Comparison of ENCODE assay signal across 8 cellular contexts in genomic region chr6:26595669-26596269, GRCh38. TPM values are rescaled to one million over a fixed set of nuclear protein-coding genes. Genes with fewer than 3 reads are reported as not detected.
A peak's percentile ranks its signal among the peaks of the same experiment; 100 is the strongest.
DNase-seq lines count a peak whose midpoint lies in the region; ATAC-seq and TF ChIP-seq lines count a peak whose summit lies in the region.

No MANE protein-coding gene starts in this region.

- DNase-seq in GM12865 (ENCODE audit: low read depth) (peak; percentile 94), NCI-H1436 treated with DMSO at 0.1 percent for 48 hours (lab: John Stamatoyannopoulos, UW) (peak; percentile 59), T-cell (peak; percentile 56 to 86 (median 78)), amniotic stem cell (lab: John Stamatoyannopoulos, UW) (peak; percentile 78), right atrium auricular region (ENCODE audit: low spot score) (peak; percentile 94), prostate gland (ENCODE audit: low spot score) (peak; percentile 93)

- peaks cover 0 to 27% (median 21%) of the 10 kb centered on the region in 3 donors for H3K4me1 Mint-ChIP-seq in T-cell

- peaks cover 13% of the 10 kb centered on the region for H3K36me3 ChIP-seq in right atrium auricular region
- no peaks in the 10 kb centered on the region for H3K36me3 ChIP-seq in prostate gland
- no peaks in the 10 kb centered on the region for H3K36me3 ChIP-seq in urinary bladder (ENCODE audit: insufficient read depth)

- ATAC-seq in HG02678 (IDR thresholded peaks at IDR 0.05; ENCODE audit: unreplicated experiment) = peak; percentile 56
- peak; percentile 44 to 53 (median 49) for ATAC-seq in T-cell (replicated peaks in 1 of 4)

- H3K4me3 ChIP-seq in GM12865 (ENCODE audit: low read depth, low read length) (peak overlapping the region; percentile 86), right atrium auricular region (peak overlapping the region; percentile 93), prostate gland (peak overlapping the region; percentile 77 to 93), urinary bladder (ENCODE audit: low read depth, low read length) (peak overlapping the region; percentile 46)

- peaks cover 0 to 15% of the 10 kb centered on the region in 2 donors for H3K27me3 ChIP-seq in right atrium auricular region
- no peaks in the 10 kb centered on the region for H3K27me3 ChIP-seq in prostate gland (replicated peaks; ENCODE audit: insufficient read depth)

- no peak overlapping the region for H3K4me3 Mint-ChIP-seq in T-cell

- peaks cover 0 to 24% of the 10 kb centered on the region in 2 donors for H3K4me1 ChIP-seq in right atrium auricular region
- H3K4me1 ChIP-seq in prostate gland (replicated peaks) = peaks cover 7% of the 10 kb centered on the region
- peaks cover 2% of the 10 kb centered on the region for H3K4me1 ChIP-seq in urinary bladder (ENCODE audit: insufficient read depth)

- TF ChIP-seq CTCF in GM12865 (IDR thresholded peaks at IDR 0.05; ENCODE audit: insufficient read depth, low read depth, low read length, missing control alignments) (peak; percentile 89), right atrium auricular region (IDR thresholded peaks at IDR 0.05) (peak; percentile 95 to 98), prostate gland (IDR thresholded peaks at IDR 0.05) (peak; percentile 89 to 94 (median 92))

- H3K27ac Mint-ChIP-seq in T-cell = no peak overlapping the region

- H3K27ac ChIP-seq in right atrium auricular region = peak overlapping the region; percentile 87 to 88
- H3K27ac ChIP-seq in prostate gland = peak overlapping the region; percentile 84 to 86
- H3K27ac ChIP-seq in urinary bladder (ENCODE audit: low read depth) = peak overlapping the region; percentile 54

- peaks cover 20% of the 10 kb centered on the region for H3K36me3 Mint-ChIP-seq in T-cell

- peaks cover 20 to 31% of the 10 kb centered on the region in 2 donors for H3K27me3 Mint-ChIP-seq in T-cell

- H3K9me3 ChIP-seq in right atrium auricular region (no peaks in the 10 kb centered on the region), prostate gland (no peaks in the 10 kb centered on the region)

- intact Hi-C loops in prostate gland (cut with DNase I) = loop anchor here (2.0 kb wide), 1 partner anchor 253 kb away; no protein-coding TSS in a partner anchor

- POLR2A ChIA-PET in T-cell (lab: Charles Lee) = interaction anchor here in 1 of 2 donors (0.5 kb wide), 1 partner anchor 1295 kb away, joined by 5 read pairs; no protein-coding TSS in a partner anchor

- CTCF ChIA-PET in T-cell (lab: Charles Lee) = interaction anchor here (0.5 to 2.4 kb wide), 19 partner anchors 10 to 531 kb away, joined by 3 to 31 read pairs (median 5); partner anchors contain the start of gene HMGN4 (in 1 of the 2)

- no peak for TF ChIP-seq POLR2A in prostate gland (IDR thresholded peaks at IDR 0.05)

- WGBS in prostate gland = under 1% methylated on average over 39 of the region's 39 CpGs
- under 1% methylated on average over 39 of the region's 39 CpGs for WGBS in urinary bladder

- no peaks in the 10 kb centered on the region for H3K9me3 Mint-ChIP-seq in T-cell

RNA-seq across cellular contexts. Expression of gene ABT1, which starts 1.0 kb away (rescaled TPM):
- total RNA-seq in T-cell (10 to 100 TPM; 27.6 to 36.4 (median 35.6) TPM), right atrium auricular region (1 to 10 TPM; 7.3 to 8.8 TPM), prostate gland (10 to 100 TPM; 15.7 to 19.7 TPM), urinary bladder (12.3 TPM)
- polyA plus RNA-seq in urinary bladder = 19.6 TPM

RNA-seq across cellular contexts. Expression of gene HMGN4, which starts 57.6 kb away (rescaled TPM):
- total RNA-seq in T-cell (10 to 100 TPM; 49.2 to 92.5 (median 62.7) TPM), right atrium auricular region (10 to 100 TPM; 36.1 to 52.5 TPM), prostate gland (10 to 100 TPM; 53.5 to 83.0 TPM), urinary bladder (71.5 TPM)
- polyA plus RNA-seq in urinary bladder = 90.7 TPM

Comparison
In these comparisons a context has a peak if more than half of its experiments do, and no peak if none do; other contexts are left out.
1. Peak in every context shown above with its lines: DNase-seq, ATAC-seq, H3K4me3 ChIP-seq and H3K27ac ChIP-seq.